In genomic region chr20:19915111-19915798, GRCh38 we compare ENCODE assay signal across 13 cellular contexts.
DNase-seq lines count a peak whose midpoint lies in the region; FAIRE-seq and TF ChIP-seq lines count a peak whose summit lies in the region.
"Had no signal": no experiment of that assay in that cellular context is flagged by ENCODE, and none has a peak within 500 bp of the region (broad histone marks: within the 10 kb centered on the region; RNA-seq: fewer than 3 reads in every experiment).

No MANE protein-coding gene starts in this region.

- H3K27ac Mint-ChIP-seq in T-helper 2 cell treated with Interferon-gamma antibody and Interleukin-4, amounts not matched to agents 5 μg/mL and 100 μg/mL, for 36 hours: no peak overlapping the region
- H3K27ac Mint-ChIP-seq: neural progenitor cell had no signal

- H3K9me1 ChIP-seq in keratinocyte (ENCODE audit: control insufficient read depth, extremely low read depth, insufficient read depth, low read length): no peaks in the 10 kb centered on the region

- no peak overlapping the region for H3K9ac ChIP-seq in keratinocyte (ENCODE audit: control insufficient read depth, extremely low read depth, insufficient read depth, low read length)
- H3K9ac ChIP-seq: neural progenitor cell had no signal

- H3K4me3 ChIP-seq in keratinocyte (ENCODE audit: control insufficient read depth in 2 of 3, extremely low read depth in 1 of 3, insufficient read depth in 2 of 3, low read depth in 1 of 3, low read length in 3 of 3) (no peak overlapping the region), thymus (ENCODE audit: low read length) (no peak overlapping the region)
- H3K4me3 ChIP-seq: K562, neural progenitor cell had no signal

- dilution Hi-C loops in keratinocyte (cut with MboI; ENCODE audit: extremely low pct_ligation_motif_present, low sequenced_read_pairs): no loop called here

- H4K20me1 ChIP-seq in keratinocyte (ENCODE audit: control insufficient read depth, extremely low read depth, insufficient read depth, low read length): no peaks in the 10 kb centered on the region

- no peaks in the 10 kb centered on the region for H3K36me3 Mint-ChIP-seq in T-helper 2 cell treated with Interferon-gamma antibody and Interleukin-4, amounts not matched to agents 5 μg/mL and 100 μg/mL, for 36 hours (ENCODE audit: low read depth)
- H3K36me3 Mint-ChIP-seq: neural progenitor cell had no signal

- DNase-seq in KG1 (lab: John Stamatoyannopoulos, UW): peak; percentile 78
- DNase-seq in amniotic epithelial cell (ENCODE audit: low read depth): peak; percentile 40
- DNase-seq in keratinocyte (ENCODE audit: low read depth, low spot score): no peak
- no peak for DNase-seq in T-helper 2 cell treated with Interferon-gamma antibody and Interleukin-4, amounts not matched to agents 5 μg/mL and 100 μg/mL, for 36 hours (ENCODE audit: low spot score)
- no peak for DNase-seq in activated naive CD4-positive, alpha-beta T cell (lab: John Stamatoyannopoulos, UW)
- DNase-seq in epidermal melanocyte (ENCODE audit: insufficient read length, low spot score): no peak
- DNase-seq in stimulated activated CD4-positive, alpha-beta T cell treated with anti-CD3 and anti-CD28 coated beads, Interleukin-2, amount 100 ng/mL, for 48 hours: no peak
- DNase-seq: activated CD4-positive, alpha-beta T cell treated with anti-CD3 and anti-CD28 coated beads for 4 hours; DMS79 treated with DMSO at 0.1 percent for 48 hours; foreskin melanocyte had no signal

- no peaks in the 10 kb centered on the region for H3K9me3 Mint-ChIP-seq in T-helper 2 cell treated with Interferon-gamma antibody and Interleukin-4, amounts not matched to agents 5 μg/mL and 100 μg/mL, for 36 hours
- H3K9me3 Mint-ChIP-seq: neural progenitor cell had no signal

- no peak overlapping the region for H3K4me2 ChIP-seq in keratinocyte (ENCODE audit: control insufficient read depth, extremely low read depth, insufficient read depth, low read depth, low read length)
- H3K4me2 ChIP-seq: neural progenitor cell had no signal

- H3K9me3 ChIP-seq in keratinocyte (ENCODE audit: control insufficient read depth, low read depth, low read length): no peaks in the 10 kb centered on the region
- H3K9me3 ChIP-seq in thymus (ENCODE audit: control insufficient read depth): no peaks in the 10 kb centered on the region

- H3K4me3 Mint-ChIP-seq in T-helper 2 cell treated with Interferon-gamma antibody and Interleukin-4, amounts not matched to agents 5 μg/mL and 100 μg/mL, for 36 hours: no peak overlapping the region
- H3K4me3 Mint-ChIP-seq: neural progenitor cell had no signal

- no peak for TF ChIP-seq CTCF in keratinocyte (optimal IDR thresholded peaks at IDR 0.05 in 1 of 3, IDR thresholded peaks at IDR 0.05 in 1 of 3, conservative IDR thresholded peaks at IDR 0.05 in 1 of 3; ENCODE audit: extremely low read depth in 1 of 3, insufficient read depth in 2 of 3, low read length in 3 of 3)

- WGBS in thymus: 27% methylated on average over 6 of the region's 6 CpGs

- no peak overlapping the region for H2AFZ ChIP-seq in keratinocyte (ENCODE audit: control insufficient read depth, low read length)
- H2AFZ ChIP-seq: neural progenitor cell had no signal

- H3K4me1 ChIP-seq in keratinocyte (ENCODE audit: control insufficient read depth, extremely low read depth, insufficient read depth, low read length) (peaks cover 17% of the 10 kb centered on the region), thymus (ENCODE audit: control insufficient read depth, insufficient read depth, low read length) (no peaks in the 10 kb centered on the region)
- H3K4me1 ChIP-seq: neural progenitor cell had no signal

- H3K36me3 ChIP-seq in keratinocyte (ENCODE audit: control insufficient read depth in 2 of 2, extremely low read depth in 1 of 2, insufficient read depth in 2 of 2, low read length in 2 of 2) (no peaks in the 10 kb centered on the region), thymus (ENCODE audit: control insufficient read depth, insufficient read depth) (no peaks in the 10 kb centered on the region)
- H3K36me3 ChIP-seq: neural progenitor cell had no signal

- H3K27me3 ChIP-seq in keratinocyte (ENCODE audit: control insufficient read depth, extremely low read depth, insufficient read depth, low read length): no peaks in the 10 kb centered on the region
- H3K27me3 ChIP-seq in thymus (ENCODE audit: control insufficient read depth, insufficient read depth): no peaks in the 10 kb centered on the region
- H3K27me3 ChIP-seq: neural progenitor cell had no signal

- FAIRE-seq in keratinocyte (lab: Jason Lieb, UNC): no peak
- FAIRE-seq: K562 had no signal

- no peaks in the 10 kb centered on the region for H3K4me1 Mint-ChIP-seq in T-helper 2 cell treated with Interferon-gamma antibody and Interleukin-4, amounts not matched to agents 5 μg/mL and 100 μg/mL, for 36 hours (ENCODE audit: low read depth)

- H3K27ac ChIP-seq in keratinocyte (ENCODE audit: control insufficient read depth, insufficient read depth, low read length): peak overlapping the region; percentile 85
- peak overlapping the region; percentile 52 for H3K27ac ChIP-seq in thymus (ENCODE audit: low read depth)
- H3K27ac ChIP-seq: neural progenitor cell had no signal

- peaks cover 8% of the 10 kb centered on the region for H3K27me3 Mint-ChIP-seq in T-helper 2 cell treated with Interferon-gamma antibody and Interleukin-4, amounts not matched to agents 5 μg/mL and 100 μg/mL, for 36 hours (ENCODE audit: low read depth)

- no peaks in the 10 kb centered on the region for H3K79me2 ChIP-seq in keratinocyte (ENCODE audit: control insufficient read depth, insufficient read depth, low read length)

Comparison
In these comparisons a context has a peak if more than half of its experiments do, and no peak if none do; other contexts are left out.
1. DNase-seq: peak in KG1 (single experiment) and amniotic epithelial cell (single experiment); none in keratinocyte (single experiment), T-helper 2 cell treated with Interferon-gamma antibody and Interleukin-4, amounts not matched to agents 5 μg/mL and 100 μg/mL, for 36 hours (single experiment), activated naive CD4-positive, alpha-beta T cell (0 of 4), epidermal melanocyte (single experiment) and stimulated activated CD4-positive, alpha-beta T cell treated with anti-CD3 and anti-CD28 coated beads, Interleukin-2, amount 100 ng/mL, for 48 hours (0 of 2).